In genomic region chr12:53044896-53045571, GRCh38 we compare ENCODE assay signal across 11 cellular contexts. TPM values are rescaled to one million over a fixed set of nuclear protein-coding genes. Genes with fewer than 3 reads are reported as not detected.
DNase-seq lines count a peak whose midpoint lies in the region; ATAC-seq and TF ChIP-seq lines count a peak whose summit lies in the region.
"Had no signal": no experiment of that assay in that cellular context is flagged by ENCODE, and none has a peak within 500 bp of the region (broad histone marks: within the 10 kb centered on the region; RNA-seq: fewer than 3 reads in every experiment).

No MANE protein-coding gene starts in this region.

- H3K27me3 ChIP-seq in dorsolateral prefrontal cortex, result no peaks in the 10 kb centered on the region
- no peaks in the 10 kb centered on the region for H3K27me3 ChIP-seq in osteoblast (ENCODE audit: insufficient read depth, low read length)

- no peak for DNase-seq in natural killer cell
- no peak for DNase-seq in natural killer cell treated with Interleukin-12 subunit alpha and Interleukin-12 subunit beta and Interleukin-15 and Interleukin-18, amount 100 ng/mL, for 72 hours (ENCODE audit: low spot score)
- no peak for DNase-seq in dorsolateral prefrontal cortex
- DNase-seq in osteoblast (ENCODE audit: insufficient read length, low spot score, missing footprints), result peak; percentile 62
- no peak for DNase-seq in stimulated activated CD4-positive, alpha-beta T cell treated with anti-CD3 and anti-CD28 coated beads, Interleukin-15, amount 100 ng/mL, for 24 hours
- no peak for DNase-seq in HCEC 1CT
- no peak for DNase-seq in AML-193 (lab: John Stamatoyannopoulos, UW)
- no peak for DNase-seq in cerebellar nuclear complex (lab: John Stamatoyannopoulos, UW)
- DNase-seq: GOT3, NCI-H1436 treated with DMSO at 0.1 percent for 48 hours had no signal

- intact Hi-C loops in natural killer cell (cut with micrococcal nuclease) (loop anchor here (5.0 kb wide), 1 partner anchor 38 kb away; the partner anchor contains the start of gene EIF4B), dorsolateral prefrontal cortex (cut with DNase I) (loop anchor here in 1 of 2 donors (2.0 kb wide), 1 partner anchor 38 kb away; the partner anchor contains the start of gene EIF4B)

- peak overlapping the region; percentile 99 for H3K4me2 ChIP-seq in osteoblast (ENCODE audit: insufficient read depth, low read length)

- peaks cover 13% of the 10 kb centered on the region for H3K79me2 ChIP-seq in osteoblast (ENCODE audit: insufficient read depth, low read length)

- H3K4me1 Mint-ChIP-seq in natural killer cell, result peaks cover 9 to 17% of the 10 kb centered on the region in 2 donors
- H3K4me1 Mint-ChIP-seq in natural killer cell treated with Interleukin-12 subunit alpha and Interleukin-12 subunit beta and Interleukin-15 and Interleukin-18, amount 100 ng/mL, for 72 hours (ENCODE audit: low read depth in 2 of 2), result peaks cover 14 to 27% of the 10 kb centered on the region in 2 donors

- no peaks in the 10 kb centered on the region for H3K9me3 Mint-ChIP-seq in natural killer cell
- H3K9me3 Mint-ChIP-seq in natural killer cell treated with Interleukin-12 subunit alpha and Interleukin-12 subunit beta and Interleukin-15 and Interleukin-18, amount 100 ng/mL, for 72 hours, result no peaks in the 10 kb centered on the region

- H3K27ac Mint-ChIP-seq in natural killer cell, result no peak overlapping the region
- peak overlapping the region in 1 of 2 donors; percentile 32 for H3K27ac Mint-ChIP-seq in natural killer cell treated with Interleukin-12 subunit alpha and Interleukin-12 subunit beta and Interleukin-15 and Interleukin-18, amount 100 ng/mL, for 72 hours

- peaks cover 39% of the 10 kb centered on the region for H3K4me1 ChIP-seq in osteoblast (ENCODE audit: insufficient read depth, low read length)

- ATAC-seq in natural killer cell, result no peak
- no peak for ATAC-seq in natural killer cell treated with Interleukin-12 subunit alpha and Interleukin-12 subunit beta and Interleukin-15 and Interleukin-18, amount 100 ng/mL, for 72 hours

- no peak for TF ChIP-seq CTCF in natural killer cell (IDR thresholded peaks at IDR 0.05)
- TF ChIP-seq CTCF in dorsolateral prefrontal cortex (IDR thresholded peaks at IDR 0.05 in 54 of 56, conservative IDR thresholded peaks at IDR 0.05 in 2 of 56; ENCODE audit: low read depth in 1 of 56, partially characterized antibody in 56 of 56), result no peak
- no peak for TF ChIP-seq CTCF in osteoblast (IDR thresholded peaks at IDR 0.05; ENCODE audit: extremely low read depth, low read depth, low read length)

- peaks cover 3% of the 10 kb centered on the region for H3K36me3 Mint-ChIP-seq in natural killer cell
- H3K36me3 Mint-ChIP-seq in natural killer cell treated with Interleukin-12 subunit alpha and Interleukin-12 subunit beta and Interleukin-15 and Interleukin-18, amount 100 ng/mL, for 72 hours, result peaks cover 2% of the 10 kb centered on the region

- peak overlapping the region; percentile 48 to 100 (median 99) for H3K27ac ChIP-seq in dorsolateral prefrontal cortex
- H3K27ac ChIP-seq in osteoblast (ENCODE audit: low read depth, low read length), result no peak overlapping the region

- peak overlapping the region; percentile 40 for H3K4me3 Mint-ChIP-seq in natural killer cell
- H3K4me3 Mint-ChIP-seq in natural killer cell treated with Interleukin-12 subunit alpha and Interleukin-12 subunit beta and Interleukin-15 and Interleukin-18, amount 100 ng/mL, for 72 hours, result no peak overlapping the region

- no peak overlapping the region for H2AFZ ChIP-seq in osteoblast (ENCODE audit: low read length)

- no peaks in the 10 kb centered on the region for H3K9me3 ChIP-seq in osteoblast (ENCODE audit: low read depth, low read length)

- peaks cover 10% of the 10 kb centered on the region for H3K36me3 ChIP-seq in osteoblast (ENCODE audit: insufficient read depth, low read length)

- H3K4me3 ChIP-seq in dorsolateral prefrontal cortex (peak overlapping the region in 27 of 59 donors; percentile 25 to 95 (median 82)), osteoblast (ENCODE audit: insufficient read depth, low read length) (no peak overlapping the region)

- peaks cover 0 to 4% of the 10 kb centered on the region in 2 donors for H3K27me3 Mint-ChIP-seq in natural killer cell (ENCODE audit: low read depth in 2 of 2)
- no peaks in the 10 kb centered on the region for H3K27me3 Mint-ChIP-seq in natural killer cell treated with Interleukin-12 subunit alpha and Interleukin-12 subunit beta and Interleukin-15 and Interleukin-18, amount 100 ng/mL, for 72 hours

- H4K20me1 ChIP-seq in osteoblast (ENCODE audit: insufficient read depth, low read length), result no peaks in the 10 kb centered on the region

RNA-seq across cellular contexts. Expression of gene TNS2, which starts 4.8 kb away (rescaled TPM):
- total RNA-seq in natural killer cell (1 to 10 TPM in 2 of 3 donors, under 1 TPM in 1; 0.95 to 1.8 (median 1.0) TPM), dorsolateral prefrontal cortex (100 to 1,000 TPM in 57 of 120 experiments, 10 to 100 TPM in 63; 51.8 to 194 (median 96.4) TPM), osteoblast (72.0 and 76.0 TPM in 2 replicates)
- 1 to 10 TPM; 2.4 to 2.8 TPM for total RNA-seq in natural killer cell treated with Interleukin-12 subunit alpha and Interleukin-12 subunit beta and Interleukin-15 and Interleukin-18, amount 100 ng/mL, for 72 hours

RNA-seq across cellular contexts. Expression of gene SPRYD3, which starts 34.2 kb away (rescaled TPM):
- total RNA-seq in natural killer cell, result 10 to 100 TPM; 32.6 to 48.0 (median 42.6) TPM
- total RNA-seq in natural killer cell treated with Interleukin-12 subunit alpha and Interleukin-12 subunit beta and Interleukin-15 and Interleukin-18, amount 100 ng/mL, for 72 hours, result 10 to 100 TPM; 56.5 to 60.3 TPM
- 100 to 1,000 TPM in 119 of 120 experiments, 10 to 100 TPM in 1; 74.6 to 263 (median 181) TPM for total RNA-seq in dorsolateral prefrontal cortex
- total RNA-seq in osteoblast, result 25.6 and 26.8 TPM in 2 replicates

RNA-seq across cellular contexts. Expression of gene EIF4B, which starts 38.8 kb away (rescaled TPM):
- total RNA-seq in natural killer cell, result 100 to 1,000 TPM; 505 to 537 (median 518) TPM
- 100 to 1,000 TPM; 340 to 372 TPM for total RNA-seq in natural killer cell treated with Interleukin-12 subunit alpha and Interleukin-12 subunit beta and Interleukin-15 and Interleukin-18, amount 100 ng/mL, for 72 hours
- 100 to 1,000 TPM; 207 to 375 (median 283) TPM for total RNA-seq in dorsolateral prefrontal cortex
- 1,135 and 1,332 TPM in 2 replicates for total RNA-seq in osteoblast

RNA-seq across cellular contexts. Expression of gene IGFBP6, which starts 52.4 kb away (rescaled TPM):
- total RNA-seq in natural killer cell (under 1 TPM in 1 of 3 donors, not detected in 2; 0.61 TPM), dorsolateral prefrontal cortex (10 to 100 TPM in 119 of 120 experiments, 1 to 10 TPM in 1; 9.9 to 54.8 (median 21.6) TPM), osteoblast (431 and 577 TPM in 2 replicates)
- total RNA-seq in natural killer cell treated with Interleukin-12 subunit alpha and Interleukin-12 subunit beta and Interleukin-15 and Interleukin-18, amount 100 ng/mL, for 72 hours, result not detected

RNA-seq across cellular contexts. Expression of gene SOAT2, which starts 58.3 kb away (rescaled TPM):
- total RNA-seq in natural killer cell, result not detected
- total RNA-seq in natural killer cell treated with Interleukin-12 subunit alpha and Interleukin-12 subunit beta and Interleukin-15 and Interleukin-18, amount 100 ng/mL, for 72 hours, result under 1 TPM in 1 of 2 donors, not detected in 1; 0.26 TPM
- total RNA-seq in dorsolateral prefrontal cortex, result under 1 TPM in 4 of 120 experiments, not detected in 116; 0.20 to 0.47 (median 0.30) TPM
- total RNA-seq in osteoblast, result not detected in 2 replicates
- total RNA-seq: renal cortical epithelial cell had no signal

Comparison
In these comparisons a context has a peak if more than half of its experiments do, and no peak if none do; other contexts are left out.
1. RNA of gene TNS2, which starts 4.8 kb away (total RNA-seq): 51.8 to 194 TPM in dorsolateral prefrontal cortex and 72.0 to 76.0 TPM in osteoblast; 2.4 to 2.8 TPM in natural killer cell treated with Interleukin-12 subunit alpha and Interleukin-12 subunit beta and Interleukin-15 and Interleukin-18, amount 100 ng/mL, for 72 hours and 0.95 to 1.8 TPM in natural killer cell; every median in the first group is over 10 times any median in the second.